2 cellular contexts compared by ENCODE assay signal in genomic region chr1:224433041-224433670, GRCh38.
TF ChIP-seq lines count a peak whose summit lies in the region.

No MANE protein-coding gene starts in this region.

TF ChIP-seq in A549, 52 proteins besides CTCF, POLR2A, EP300 and RAD21 (continued from another document):
- no peak for TF ChIP-seq HMGXB4 (CRISPR knock-in tag; IDR thresholded peaks at IDR 0.05; ENCODE audit: borderline replicate concordance)
- TF ChIP-seq HOXB5 (CRISPR knock-in tag; IDR thresholded peaks at IDR 0.05), result no peak
- no peak for TF ChIP-seq JUNB (IDR thresholded peaks at IDR 0.05)
- no peak for TF ChIP-seq ELK1 (IDR thresholded peaks at IDR 0.05; ENCODE audit: low read depth, low read length)
- no peak for TF ChIP-seq BCL3 (IDR thresholded peaks at IDR 0.05)
- TF ChIP-seq RCOR1 (IDR thresholded peaks at IDR 0.05; ENCODE audit: low read depth, low read length), result no peak
- no peak for TF ChIP-seq NPAS2 (CRISPR knock-in tag; IDR thresholded peaks at IDR 0.05; ENCODE audit: borderline replicate concordance)
- no peak for TF ChIP-seq RFX5 (IDR thresholded peaks at IDR 0.05)
- TF ChIP-seq PHF8 (IDR thresholded peaks at IDR 0.05; ENCODE audit: borderline replicate concordance, low read depth), result no peak
- TF ChIP-seq HDAC2 (IDR thresholded peaks at IDR 0.05), result no peak

TF ChIP-seq in GM23338, 12 proteins besides CTCF, POLR2A, EP300 and RAD21 (continued from another document):
- TF ChIP-seq EZH2phosphoT487 (IDR thresholded peaks at IDR 0.05; ENCODE audit: unreplicated experiment) (no peak), REST (IDR thresholded peaks at IDR 0.05; ENCODE audit: unreplicated experiment) (no peak), ETS1 (IDR thresholded peaks at IDR 0.05) (no peak), CREB1 (CRISPR knock-in tag; IDR thresholded peaks at IDR 0.05; ENCODE audit: low read depth) (no peak)
